In the genomic region with DNA sequence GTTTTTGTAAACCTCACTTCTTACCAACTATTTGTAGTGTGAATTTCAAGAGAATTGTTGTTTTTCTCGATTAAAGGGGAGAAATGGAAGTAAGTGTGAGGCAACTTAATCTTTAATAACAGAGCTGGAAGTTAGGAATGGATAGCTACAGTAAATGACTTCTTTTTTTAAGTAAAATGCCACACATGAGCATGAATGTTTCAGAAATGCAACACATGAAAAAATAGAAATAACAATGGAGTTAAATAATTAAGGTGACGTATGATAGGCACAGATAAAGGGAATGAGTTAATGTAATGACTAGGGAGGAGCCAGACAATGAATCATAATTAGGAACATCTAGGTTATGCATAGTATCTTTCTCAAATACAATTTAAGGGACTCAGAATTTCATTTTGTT, we compare ENCODE assay signal across 9 cellular contexts. TPM values are rescaled to one million over a fixed set of nuclear protein-coding genes. Genes with fewer than 3 reads are reported as not detected.
DNase-seq lines count a peak whose midpoint lies in the region; ATAC-seq and TF ChIP-seq lines count a peak whose summit lies in the region.
"Had no signal": no experiment of that assay in that cellular context is flagged by ENCODE, and none has a peak within 500 bp of the region (broad histone marks: within the 10 kb centered on the region; RNA-seq: fewer than 3 reads in every experiment).

No MANE protein-coding gene starts in this region.

- H3K27me3 ChIP-seq in CD4-positive, CD25-positive, alpha-beta regulatory T cell (ENCODE audit: control insufficient read depth, insufficient read depth, low read length), result no peaks in the 10 kb centered on the region
- H3K27me3 ChIP-seq in Karpas-422 (ENCODE audit: low read length) (no peaks in the 10 kb centered on the region), body of pancreas (no peaks in the 10 kb centered on the region), muscle layer of duodenum (ENCODE audit: low read depth, low read length) (no peaks in the 10 kb centered on the region), gastroesophageal sphincter (no peaks in the 10 kb centered on the region)

- peak overlapping the region; percentile 74 to 95 (median 90) for H3K4me3 Mint-ChIP-seq in CD4-positive, CD25-positive, alpha-beta regulatory T cell

- H3K27ac Mint-ChIP-seq in CD4-positive, CD25-positive, alpha-beta regulatory T cell, result peak overlapping the region; percentile 55 to 90 (median 67)

- peaks cover 3% of the 10 kb centered on the region for H3K36me3 Mint-ChIP-seq in CD4-positive, CD25-positive, alpha-beta regulatory T cell

- WGBS in body of pancreas, 2 donors, result 7 to 14% methylated on average over 2 of the region's 2 CpGs
- WGBS in gastroesophageal sphincter (ENCODE audit: low coverage in 1 of 2), 2 donors, result 49 to 55% methylated on average over 2 of the region's 2 CpGs

- peaks cover 47% of the 10 kb centered on the region for H3K4me1 ChIP-seq in CD4-positive, CD25-positive, alpha-beta regulatory T cell (ENCODE audit: control insufficient read depth, insufficient read depth, low read length, poor library complexity, severe bottlenecking)
- H3K4me1 ChIP-seq in Karpas-422 (ENCODE audit: low read length), result peaks cover 43% of the 10 kb centered on the region
- peaks cover 32% of the 10 kb centered on the region for H3K4me1 ChIP-seq in body of pancreas
- peaks cover 13 to 17% of the 10 kb centered on the region in 2 donors for H3K4me1 ChIP-seq in muscle layer of duodenum (ENCODE audit: control insufficient read depth in 1 of 2, insufficient read depth in 2 of 2, low read length in 2 of 2)
- peaks cover 3 to 63% (median 4%) of the 10 kb centered on the region in 3 donors for H3K4me1 ChIP-seq in gastroesophageal sphincter

- peak overlapping the region; percentile 82 for H3K4me2 ChIP-seq in Karpas-422 (ENCODE audit: low read depth, low read length, poor library complexity, severe bottlenecking)

- no peak overlapping the region for H2AFZ ChIP-seq in Karpas-422 (ENCODE audit: low read length)

- H3K9me3 ChIP-seq in CD4-positive, CD25-positive, alpha-beta regulatory T cell (ENCODE audit: control insufficient read depth in 2 of 2, low read length in 2 of 2), result no peaks in the 10 kb centered on the region
- H3K9me3 ChIP-seq in Karpas-422 (ENCODE audit: low read length) (no peaks in the 10 kb centered on the region), body of pancreas (no peaks in the 10 kb centered on the region), muscle layer of duodenum (ENCODE audit: control insufficient read depth in 1 of 2, low read length in 2 of 2) (no peaks in the 10 kb centered on the region), gastroesophageal sphincter (no peaks in the 10 kb centered on the region)

- H3K9ac ChIP-seq in Karpas-422 (ENCODE audit: low read length), result peak overlapping the region; percentile 96

- ATAC-seq in CD4-positive, CD25-positive, alpha-beta regulatory T cell (ENCODE audit: low read depth in 2 of 2), result no peak
- ATAC-seq in body of pancreas (no peak), gastroesophageal sphincter (no peak), GM21423 (IDR thresholded peaks at IDR 0.05; ENCODE audit: unreplicated experiment) (no peak)

- no peaks in the 10 kb centered on the region for H3K27me3 Mint-ChIP-seq in CD4-positive, CD25-positive, alpha-beta regulatory T cell

- H3K79me2 ChIP-seq in Karpas-422 (ENCODE audit: low read length), result peaks cover 83% of the 10 kb centered on the region

- peaks cover 0 to 3% (median 0%) of the 10 kb centered on the region in 7 donors for H3K9me3 Mint-ChIP-seq in CD4-positive, CD25-positive, alpha-beta regulatory T cell

- TF ChIP-seq CTCF in body of pancreas (IDR thresholded peaks at IDR 0.05) (no peak), gastroesophageal sphincter (IDR thresholded peaks at IDR 0.05) (no peak)

- H3K27ac ChIP-seq in CD4-positive, CD25-positive, alpha-beta regulatory T cell (ENCODE audit: insufficient read depth, low read length, poor library complexity, severe bottlenecking), result peak overlapping the region; percentile 100
- H3K27ac ChIP-seq in Karpas-422 (ENCODE audit: low read length), result peak overlapping the region; percentile 88
- H3K27ac ChIP-seq in body of pancreas, result peak overlapping the region in 3 of 4 donors; percentile 33 to 100 (median 99)
- peak overlapping the region; percentile 34 for H3K27ac ChIP-seq in muscle layer of duodenum (ENCODE audit: low read length)
- peak overlapping the region in 2 of 4 donors; percentile 20 to 25 for H3K27ac ChIP-seq in gastroesophageal sphincter

- DNase-seq in CD4-positive, CD25-positive, alpha-beta regulatory T cell, result no peak
- peak; percentile 65 for DNase-seq in Karpas-422
- DNase-seq in body of pancreas, result no peak
- DNase-seq in activated gamma-delta T cell (lab: John Stamatoyannopoulos, UW), result no peak
- DNase-seq in middle frontal gyrus (ENCODE audit: extremely low spot score, low spot score), result no peak
- DNase-seq: activated CD8-positive, alpha-beta memory T cell treated with anti-CD3 and anti-CD28 coated beads, Interleukin-2, amount 50 U/mL, for 48 hours had no signal

- no peak for TF ChIP-seq POLR2A in body of pancreas (IDR thresholded peaks at IDR 0.05)
- no peak for TF ChIP-seq POLR2A in gastroesophageal sphincter (IDR thresholded peaks at IDR 0.05)

- H3K9me2 ChIP-seq in Karpas-422 (replicated peaks; ENCODE audit: insufficient read depth, low read length), result no peaks in the 10 kb centered on the region

- H3K4me1 Mint-ChIP-seq in CD4-positive, CD25-positive, alpha-beta regulatory T cell, result peaks cover 39 to 67% (median 55%) of the 10 kb centered on the region in 4 donors

- peak overlapping the region; percentile 98 for H3K4me3 ChIP-seq in CD4-positive, CD25-positive, alpha-beta regulatory T cell (ENCODE audit: low read depth, low read length)
- H3K4me3 ChIP-seq in Karpas-422 (ENCODE audit: low read length), result peak overlapping the region; percentile 95
- no peak overlapping the region for H3K4me3 ChIP-seq in body of pancreas
- H3K4me3 ChIP-seq in muscle layer of duodenum (ENCODE audit: low read depth in 1 of 2, low read length in 2 of 2), result peak overlapping the region in 1 of 2 donors; percentile 40
- H3K4me3 ChIP-seq in gastroesophageal sphincter, result peak overlapping the region in 1 of 2 donors; percentile 2

- intact Hi-C loops in body of pancreas (cut with DNase I), result no loop called here

- no peak for TF ChIP-seq EP300 in gastroesophageal sphincter (IDR thresholded peaks at IDR 0.05)

- no peaks in the 10 kb centered on the region for H4K20me1 ChIP-seq in Karpas-422 (ENCODE audit: insufficient read depth, low read depth, low read length)

- H3K36me3 ChIP-seq in CD4-positive, CD25-positive, alpha-beta regulatory T cell (ENCODE audit: control insufficient read depth, insufficient read depth, low read length), result no peaks in the 10 kb centered on the region
- peaks cover 23% of the 10 kb centered on the region for H3K36me3 ChIP-seq in Karpas-422 (ENCODE audit: insufficient read depth, low read length)
- no peaks in the 10 kb centered on the region for H3K36me3 ChIP-seq in body of pancreas (replicated peaks in 1 of 2; ENCODE audit: insufficient read depth in 1 of 2, low read depth in 2 of 2)
- peaks cover 0 to 8% of the 10 kb centered on the region in 2 donors for H3K36me3 ChIP-seq in muscle layer of duodenum (ENCODE audit: control insufficient read depth in 1 of 2, insufficient read depth in 2 of 2, low read length in 2 of 2)
- H3K36me3 ChIP-seq in gastroesophageal sphincter, result no peaks in the 10 kb centered on the region

RNA-seq across cellular contexts. Expression of a gene that starts 3.4 kb away (rescaled TPM):
- 146 TPM for total RNA-seq in CD4-positive, CD25-positive, alpha-beta regulatory T cell
- 10 to 100 TPM; 14.6 to 16.0 (median 15.6) TPM for polyA plus RNA-seq in CD4-positive, CD25-positive, alpha-beta regulatory T cell
- total RNA-seq in Karpas-422 (2014; rRNA removed; shearing (Covaris generic); ENCODE audit: low replicate concordance), result 34.6 and 57.0 TPM in 2 replicates
- total RNA-seq in body of pancreas, result 10 to 100 TPM; 10.4 to 11.2 TPM
- total RNA-seq in gastroesophageal sphincter, result 10 to 100 TPM in 1 of 4 donors, 1 to 10 TPM in 3; 8.3 to 13.3 (median 9.5) TPM

Comparison
In these comparisons a context has a peak if more than half of its experiments do, and no peak if none do; other contexts are left out.
1. H3K4me3 ChIP-seq: peak in CD4-positive, CD25-positive, alpha-beta regulatory T cell (single experiment) and Karpas-422 (single experiment); none in body of pancreas (0 of 2).